29 cellular contexts compared by ENCODE assay signal in the genomic region with DNA sequence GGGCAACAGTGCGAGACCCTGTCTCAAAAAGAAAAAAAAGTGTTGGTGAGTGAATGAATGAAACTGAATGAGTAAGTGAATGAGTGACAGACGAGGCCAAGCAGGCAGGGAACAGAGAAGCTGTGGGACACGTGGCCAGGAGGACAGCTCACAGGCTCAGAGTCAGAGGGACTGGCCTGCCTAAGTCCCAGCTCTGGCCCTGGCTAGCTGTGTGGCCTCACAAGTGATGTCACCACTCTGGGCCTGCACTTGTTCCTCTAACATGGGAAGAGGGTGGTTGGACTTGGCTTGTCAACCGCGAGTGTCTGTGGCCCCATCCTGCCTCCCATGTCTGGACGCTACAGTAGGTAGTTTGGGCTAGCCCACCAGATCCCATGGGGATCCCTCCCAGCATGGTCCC.
"Had no signal": no experiment of that assay in that cellular context is flagged by ENCODE, and none has a peak within 500 bp of the region (broad histone marks: within the 10 kb centered on the region; RNA-seq: fewer than 3 reads in every experiment).

No MANE protein-coding gene starts in this region.

- H3K4me3 ChIP-seq: ovary, right lobe of liver, sigmoid colon, stomach, thoracic aorta, thyroid gland, tibial nerve, upper lobe of left lung, vagina had no signal

- H3K27me3 ChIP-seq: ovary, right lobe of liver, thyroid gland, vagina had no signal

- H3K9me3 Mint-ChIP-seq: naive thymus-derived CD8-positive, alpha-beta T cell; natural killer cell treated with Interleukin-12 subunit alpha and Interleukin-12 subunit beta and Interleukin-15 and Interleukin-18, amount 100 ng/mL, for 72 hours; nephron progenitor cell; neural crest cell; stimulated activated effector memory CD8-positive, alpha-beta T cell treated with anti-CD3 and anti-CD28 coated beads, Interleukin-12 subunit alpha, Interleukin-12 subunit beta, amount 100 ng/mL, for 72 hours; stimulated activated naive B cell treated with anti-CD40 and anti-IgM and Interleukin-4, amounts not matched to agents 10 μg/mL and 1 μg/mL and 100 μg/mL, for 72 hours; stimulated activated naive CD8-positive, alpha-beta T cell treated with anti-CD3 and anti-CD28 coated beads, Interleukin-15, Interleukin-2, amounts not matched to agents 100 ng/mL and 50 ng/mL, for 24 hours had no signal

- ATAC-seq: naive thymus-derived CD8-positive, alpha-beta T cell; natural killer cell treated with Interleukin-12 subunit alpha and Interleukin-12 subunit beta and Interleukin-15 and Interleukin-18, amount 100 ng/mL, for 72 hours; right cardiac atrium; right lobe of liver; stimulated activated effector memory CD8-positive, alpha-beta T cell treated with anti-CD3 and anti-CD28 coated beads, Interleukin-12 subunit alpha, Interleukin-12 subunit beta, amount 100 ng/mL, for 72 hours; stimulated activated naive B cell treated with anti-CD40 and anti-IgM and Interleukin-4, amounts not matched to agents 10 μg/mL and 1 μg/mL and 100 μg/mL, for 72 hours had no signal

- H3K4me3 Mint-ChIP-seq: naive thymus-derived CD8-positive, alpha-beta T cell; natural killer cell treated with Interleukin-12 subunit alpha and Interleukin-12 subunit beta and Interleukin-15 and Interleukin-18, amount 100 ng/mL, for 72 hours; nephron progenitor cell; neural crest cell; stimulated activated effector memory CD8-positive, alpha-beta T cell treated with anti-CD3 and anti-CD28 coated beads, Interleukin-12 subunit alpha, Interleukin-12 subunit beta, amount 100 ng/mL, for 72 hours; stimulated activated naive B cell treated with anti-CD40 and anti-IgM and Interleukin-4, amounts not matched to agents 10 μg/mL and 1 μg/mL and 100 μg/mL, for 72 hours; stimulated activated naive CD8-positive, alpha-beta T cell treated with anti-CD3 and anti-CD28 coated beads, Interleukin-15, Interleukin-2, amounts not matched to agents 100 ng/mL and 50 ng/mL, for 24 hours had no signal

- H3K36me3 Mint-ChIP-seq: naive thymus-derived CD8-positive, alpha-beta T cell; natural killer cell treated with Interleukin-12 subunit alpha and Interleukin-12 subunit beta and Interleukin-15 and Interleukin-18, amount 100 ng/mL, for 72 hours; stimulated activated effector memory CD8-positive, alpha-beta T cell treated with anti-CD3 and anti-CD28 coated beads, Interleukin-12 subunit alpha, Interleukin-12 subunit beta, amount 100 ng/mL, for 72 hours; stimulated activated naive B cell treated with anti-CD40 and anti-IgM and Interleukin-4, amounts not matched to agents 10 μg/mL and 1 μg/mL and 100 μg/mL, for 72 hours had no signal

- DNase-seq: naive thymus-derived CD8-positive, alpha-beta T cell; nephron progenitor cell; nucleus accumbens; ovary; retina; right cardiac atrium; right lobe of liver; sigmoid colon; small intestine; stimulated activated CD4-positive, alpha-beta T cell treated with anti-CD3 and anti-CD28 coated beads, Interleukin-15, amount 100 ng/mL, for 24 hours; stimulated activated CD4-positive, alpha-beta T cell treated with anti-CD3 and anti-CD28 coated beads, Interleukin-2, amount 100 ng/mL, for 24 hours; stimulated activated CD4-positive, alpha-beta T cell treated with anti-CD3 and anti-CD28 coated beads, Interleukin-2, amount 100 ng/mL, for 48 hours; stimulated activated CD4-positive, alpha-beta T cell treated with anti-CD3 and anti-CD28 coated beads, Interleukin-4, amount 100 ng/mL, for 24 hours; stimulated activated naive B cell treated with anti-CD40 and anti-IgM and Interleukin-4, amounts not matched to agents 10 μg/mL and 1 μg/mL and 100 μg/mL, for 72 hours; stimulated activated naive CD4-positive, alpha-beta T cell treated with Interleukin-2 at 50 U/mL for 16 hours; stomach; thyroid gland; trophoblast cell; upper lobe of left lung had no signal

- H3K27ac ChIP-seq: neutrophil, ovary, parathyroid adenoma, right lobe of liver, sigmoid colon, stomach, thoracic aorta, thyroid gland, tibial nerve, upper lobe of left lung, vagina had no signal

- H3K36me3 ChIP-seq: neutrophil, ovary, right lobe of liver, sigmoid colon, stomach, thoracic aorta, thyroid gland, tibial nerve, upper lobe of left lung, vagina had no signal

- H3K27ac Mint-ChIP-seq: natural killer cell treated with Interleukin-12 subunit alpha and Interleukin-12 subunit beta and Interleukin-15 and Interleukin-18, amount 100 ng/mL, for 72 hours; nephron progenitor cell; progenitor cell of endocrine pancreas; stimulated activated effector memory CD8-positive, alpha-beta T cell treated with anti-CD3 and anti-CD28 coated beads, Interleukin-12 subunit alpha, Interleukin-12 subunit beta, amount 100 ng/mL, for 72 hours; stimulated activated naive B cell treated with anti-CD40 and anti-IgM and Interleukin-4, amounts not matched to agents 10 μg/mL and 1 μg/mL and 100 μg/mL, for 72 hours; stimulated activated naive CD8-positive, alpha-beta T cell treated with anti-CD3 and anti-CD28 coated beads, Interleukin-15, Interleukin-2, amounts not matched to agents 100 ng/mL and 50 ng/mL, for 24 hours had no signal

- H3K9me3 ChIP-seq: neutrophil, ovary, right lobe of liver, sigmoid colon, stomach, thoracic aorta, thyroid gland, tibial nerve, upper lobe of left lung, vagina had no signal

- H3K4me1 ChIP-seq: parathyroid adenoma, right lobe of liver had no signal
